Comparison of ENCODE assay signal across 8 cellular contexts in the genomic region with DNA sequence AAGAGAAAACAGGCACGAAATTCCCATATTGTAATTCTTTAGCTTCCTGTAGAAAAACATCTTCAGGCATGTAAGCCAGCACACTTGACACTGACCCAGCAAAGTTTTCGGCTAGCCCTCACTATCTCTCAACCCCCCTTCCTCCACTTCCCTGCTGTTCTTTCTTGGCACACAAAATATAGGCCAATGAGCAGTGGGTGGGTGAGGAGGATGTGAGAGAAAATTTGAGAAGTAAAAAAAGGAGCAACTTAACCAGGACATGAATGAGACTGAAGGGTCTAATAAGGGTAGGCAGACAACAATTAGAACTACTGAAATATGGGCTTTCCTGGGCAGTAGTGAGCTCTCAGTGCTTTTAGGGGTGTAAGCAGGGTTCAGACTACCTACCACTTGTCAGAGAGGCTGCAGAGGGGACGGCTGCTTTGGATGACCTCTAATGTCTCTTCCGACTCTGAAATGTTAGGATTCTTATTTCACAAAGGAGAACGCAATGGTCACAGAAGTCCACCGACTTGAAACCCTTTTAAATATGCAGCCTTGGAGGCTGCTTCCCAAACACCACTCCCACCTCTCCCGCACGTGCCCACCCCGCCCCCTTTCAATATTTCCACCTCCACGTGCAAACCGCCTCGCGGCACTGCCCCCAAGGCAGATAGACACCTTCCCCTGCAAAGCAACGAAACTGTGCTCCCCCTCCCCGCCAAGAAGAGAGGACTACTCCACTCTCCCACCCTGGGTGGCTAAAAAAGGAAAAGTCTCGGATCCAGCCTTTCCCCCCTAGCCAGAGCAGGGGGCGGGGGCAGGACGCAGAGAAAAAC. TPM values are rescaled to one million over a fixed set of nuclear protein-coding genes. Genes with fewer than 3 reads are reported as not detected.
DNase-seq lines count a peak whose midpoint lies in the region; ATAC-seq and TF ChIP-seq lines count a peak whose summit lies in the region.

No MANE protein-coding gene starts in this region.

- peaks cover 34 to 82% (median 69%) of the 10 kb centered on the region in 4 donors for H3K4me1 Mint-ChIP-seq in CD4-positive, CD25-positive, alpha-beta regulatory T cell
- peaks cover 48% of the 10 kb centered on the region for H3K4me1 Mint-ChIP-seq in activated CD4-positive, alpha-beta T cell treated with anti-CD3 and anti-CD28 coated beads, Interleukin-2, amount 10 ng/mL, durations not matched to agents 24 days and 14 days

- H3K4me2 ChIP-seq in osteoblast (ENCODE audit: insufficient read depth, low read length), result peak overlapping the region; percentile 98

- no peaks in the 10 kb centered on the region for H3K9me3 ChIP-seq in CD4-positive, CD25-positive, alpha-beta regulatory T cell (ENCODE audit: control insufficient read depth in 2 of 2, low read length in 2 of 2)
- H3K9me3 ChIP-seq in osteoblast (ENCODE audit: low read depth, low read length), result no peaks in the 10 kb centered on the region

- H2AFZ ChIP-seq in osteoblast (ENCODE audit: low read length), result peak overlapping the region; percentile 96

- ATAC-seq in CD4-positive, CD25-positive, alpha-beta regulatory T cell (ENCODE audit: low read depth in 2 of 2), result no peak
- no peak for ATAC-seq in GM18517 (IDR thresholded peaks at IDR 0.05; ENCODE audit: unreplicated experiment)
- no peak for ATAC-seq in GM18870 (IDR thresholded peaks at IDR 0.05; ENCODE audit: unreplicated experiment)

- no peaks in the 10 kb centered on the region for H3K27me3 ChIP-seq in CD4-positive, CD25-positive, alpha-beta regulatory T cell (ENCODE audit: control insufficient read depth, insufficient read depth, low read length)
- H3K27me3 ChIP-seq in osteoblast (ENCODE audit: insufficient read depth, low read length), result no peaks in the 10 kb centered on the region

- peak overlapping the region; percentile 97 for H3K27ac ChIP-seq in CD4-positive, CD25-positive, alpha-beta regulatory T cell (ENCODE audit: insufficient read depth, low read length, poor library complexity, severe bottlenecking)
- H3K27ac ChIP-seq in osteoblast (ENCODE audit: low read depth, low read length), result peak overlapping the region; percentile 100

- peaks cover 61% of the 10 kb centered on the region for H3K4me1 ChIP-seq in CD4-positive, CD25-positive, alpha-beta regulatory T cell (ENCODE audit: control insufficient read depth, insufficient read depth, low read length, poor library complexity, severe bottlenecking)
- peaks cover 24% of the 10 kb centered on the region for H3K4me1 ChIP-seq in osteoblast (ENCODE audit: insufficient read depth, low read length)

- peak overlapping the region; percentile 54 to 89 (median 87) for H3K27ac Mint-ChIP-seq in CD4-positive, CD25-positive, alpha-beta regulatory T cell
- peak overlapping the region; percentile 82 for H3K27ac Mint-ChIP-seq in activated CD4-positive, alpha-beta T cell treated with anti-CD3 and anti-CD28 coated beads, Interleukin-2, amount 10 ng/mL, durations not matched to agents 24 days and 14 days

- H3K4me3 Mint-ChIP-seq in CD4-positive, CD25-positive, alpha-beta regulatory T cell, result peak overlapping the region; percentile 94 to 97 (median 97)
- H3K4me3 Mint-ChIP-seq in activated CD4-positive, alpha-beta T cell treated with anti-CD3 and anti-CD28 coated beads, Interleukin-2, amount 10 ng/mL, durations not matched to agents 24 days and 14 days, result peak overlapping the region; percentile 84

- peaks cover 24% of the 10 kb centered on the region for H3K36me3 ChIP-seq in CD4-positive, CD25-positive, alpha-beta regulatory T cell (ENCODE audit: control insufficient read depth, insufficient read depth, low read length)
- peaks cover 8% of the 10 kb centered on the region for H3K36me3 ChIP-seq in osteoblast (ENCODE audit: insufficient read depth, low read length)

- TF ChIP-seq CTCF in fibroblast of the aortic adventitia (IDR thresholded peaks at IDR 0.05; ENCODE audit: insufficient read depth, low read length) (no peak), osteoblast (IDR thresholded peaks at IDR 0.05; ENCODE audit: extremely low read depth, low read depth, low read length) (no peak)

- intact Hi-C loops in activated CD4-positive, alpha-beta T cell treated with anti-CD3 and anti-CD28 coated beads, Interleukin-2, amount 10 ng/mL, durations not matched to agents 24 days and 14 days (cut with micrococcal nuclease), result no loop called here

- peaks cover 0 to 2% (median 0%) of the 10 kb centered on the region in 7 donors for H3K9me3 Mint-ChIP-seq in CD4-positive, CD25-positive, alpha-beta regulatory T cell
- H3K9me3 Mint-ChIP-seq in activated CD4-positive, alpha-beta T cell treated with anti-CD3 and anti-CD28 coated beads, Interleukin-2, amount 10 ng/mL, durations not matched to agents 24 days and 14 days, result no peaks in the 10 kb centered on the region

- peaks cover 20% of the 10 kb centered on the region for H4K20me1 ChIP-seq in osteoblast (ENCODE audit: insufficient read depth, low read length)

- DNase-seq in CD4-positive, CD25-positive, alpha-beta regulatory T cell, result peak in 1 of 3 donors; percentile 8
- DNase-seq in HT-29 (ENCODE audit: low spot score) (peak; percentile 9), fibroblast of the aortic adventitia (ENCODE audit: low read depth) (no peak), osteoblast (ENCODE audit: insufficient read length, low spot score, missing footprints) (peak; percentile 58), NCI-H226 (no peak)
- peak; percentile 65 for DNase-seq in activated CD4-positive, alpha-beta T cell treated with anti-CD3 and anti-CD28 coated beads, Interleukin-2, amount 10 ng/mL, durations not matched to agents 24 days and 14 days

- H3K79me2 ChIP-seq in osteoblast (ENCODE audit: insufficient read depth, low read length), result peaks cover 93% of the 10 kb centered on the region

- peaks cover 18% of the 10 kb centered on the region for H3K36me3 Mint-ChIP-seq in CD4-positive, CD25-positive, alpha-beta regulatory T cell
- peaks cover 56% of the 10 kb centered on the region for H3K36me3 Mint-ChIP-seq in activated CD4-positive, alpha-beta T cell treated with anti-CD3 and anti-CD28 coated beads, Interleukin-2, amount 10 ng/mL, durations not matched to agents 24 days and 14 days (ENCODE audit: low read depth)

- H3K27me3 Mint-ChIP-seq in CD4-positive, CD25-positive, alpha-beta regulatory T cell, result no peaks in the 10 kb centered on the region
- no peaks in the 10 kb centered on the region for H3K27me3 Mint-ChIP-seq in activated CD4-positive, alpha-beta T cell treated with anti-CD3 and anti-CD28 coated beads, Interleukin-2, amount 10 ng/mL, durations not matched to agents 24 days and 14 days

- peak overlapping the region; percentile 87 for H3K4me3 ChIP-seq in CD4-positive, CD25-positive, alpha-beta regulatory T cell (ENCODE audit: low read depth, low read length)
- H3K4me3 ChIP-seq in fibroblast of the aortic adventitia (ENCODE audit: low read depth, low read length) (peak overlapping the region; percentile 93), osteoblast (ENCODE audit: insufficient read depth, low read length) (peak overlapping the region; percentile 86)

RNA-seq across cellular contexts. Expression of gene MBTD1, which starts 0.9 kb away (rescaled TPM):
- total RNA-seq in CD4-positive, CD25-positive, alpha-beta regulatory T cell, result 27.4 TPM
- polyA plus RNA-seq in CD4-positive, CD25-positive, alpha-beta regulatory T cell, result 1 to 10 TPM; 4.3 to 8.2 (median 5.8) TPM
- 5.9 and 8.3 TPM in 2 replicates for total RNA-seq in HT-29 (2014; rRNA removed; shearing (Covaris generic))
- 11.5 and 13.1 TPM in 2 replicates for total RNA-seq in activated CD4-positive, alpha-beta T cell treated with anti-CD3 and anti-CD28 coated beads, Interleukin-2, amount 10 ng/mL, durations not matched to agents 24 days and 14 days
- total RNA-seq in fibroblast of the aortic adventitia (ENCODE audit: low replicate concordance) (13.1 and 15.7 TPM in 2 replicates), osteoblast (13.3 and 16.3 TPM in 2 replicates)

RNA-seq across cellular contexts. Expression of gene UTP18, which starts 1.4 kb away (rescaled TPM):
- 55.8 TPM for total RNA-seq in CD4-positive, CD25-positive, alpha-beta regulatory T cell
- 10 to 100 TPM; 50.2 to 56.7 (median 54.2) TPM for polyA plus RNA-seq in CD4-positive, CD25-positive, alpha-beta regulatory T cell
- total RNA-seq in HT-29 (2014; rRNA removed; shearing (Covaris generic)), result 32.3 and 33.2 TPM in 2 replicates
- total RNA-seq in activated CD4-positive, alpha-beta T cell treated with anti-CD3 and anti-CD28 coated beads, Interleukin-2, amount 10 ng/mL, durations not matched to agents 24 days and 14 days, result 79.9 and 84.5 TPM in 2 replicates
- total RNA-seq in fibroblast of the aortic adventitia (ENCODE audit: low replicate concordance) (41.8 and 80.5 TPM in 2 replicates), osteoblast (31.5 and 38.0 TPM in 2 replicates)

Comparison
In these comparisons a context has a peak if more than half of its experiments do, and no peak if none do; other contexts are left out.
1. DNase-seq: peak in HT-29 (single experiment), activated CD4-positive, alpha-beta T cell treated with anti-CD3 and anti-CD28 coated beads, Interleukin-2, amount 10 ng/mL, durations not matched to agents 24 days and 14 days (single experiment) and osteoblast (single experiment); none in fibroblast of the aortic adventitia (single experiment) and NCI-H226 (single experiment).
2. Peak in every context shown above with its lines, with median percentiles within 50 percentile points of each other: H3K4me3 ChIP-seq.